In genomic region chr21:45913886-45914285, GRCh38 we compare ENCODE assay signal across 19 cellular contexts.
DNase-seq lines count a peak whose midpoint lies in the region; ATAC-seq, FAIRE-seq and TF ChIP-seq lines count a peak whose summit lies in the region.
"Had no signal": no experiment of that assay in that cellular context is flagged by ENCODE, and none has a peak within 500 bp of the region (broad histone marks: within the 10 kb centered on the region; RNA-seq: fewer than 3 reads in every experiment).

No MANE protein-coding gene starts in this region.

- H2BK12ac ChIP-seq in H1 (ENCODE audit: low read depth, low read length) = no peak overlapping the region

- H3K4me2 ChIP-seq in IMR-90 (ENCODE audit: low read depth, low read length) (no peak overlapping the region), H1 (ENCODE audit: insufficient read depth in 1 of 2, low read depth in 2 of 2, low read length in 2 of 2) (no peak overlapping the region)

- H2AK9ac ChIP-seq in IMR-90 (replicated peaks; ENCODE audit: low read depth, low read length, poor library complexity) = peak overlapping the region; percentile 48

- no peak overlapping the region for H3K4me3 ChIP-seq in A673 (ENCODE audit: low read depth, low read length, poor library complexity, severe bottlenecking)
- no peak overlapping the region for H3K4me3 ChIP-seq in IMR-90 (ENCODE audit: insufficient read depth, low read depth, low read length)
- H3K4me3 ChIP-seq in H1 (ENCODE audit: extremely low read depth in 1 of 4, insufficient read depth in 2 of 4, low read depth in 3 of 4, low read length in 4 of 4) = no peak overlapping the region
- H3K4me3 ChIP-seq: BLaER1, GM12878, GM23248 had no signal

- no peak overlapping the region for H2BK120ac ChIP-seq in IMR-90 (ENCODE audit: low read depth, low read length)
- H2BK120ac ChIP-seq in H1 (replicated peaks; ENCODE audit: low read depth, low read length) = no peak overlapping the region

- H3K27me3 ChIP-seq in A673 (replicated peaks; ENCODE audit: insufficient read depth, low read depth, low read length, poor library complexity) = no peaks in the 10 kb centered on the region
- H3K27me3 ChIP-seq in IMR-90 (ENCODE audit: control insufficient read depth, insufficient read depth, low read length) = peaks cover 3% of the 10 kb centered on the region; the same call in 1 of the 2 replicates
- no peaks in the 10 kb centered on the region; a peak in 1 of 7 replicates for H3K27me3 ChIP-seq in H1 (replicated peaks in 1 of 4; ENCODE audit: control insufficient read depth in 3 of 4, extremely low read depth in 1 of 4, insufficient read depth in 3 of 4, low read length in 3 of 4)
- H3K27me3 ChIP-seq: BLaER1 had no signal

- H2AFZ ChIP-seq in IMR-90 (replicated peaks; ENCODE audit: low read length, poor library complexity) = no peak overlapping the region
- H2AFZ ChIP-seq in H1 (ENCODE audit: low read length) = no peak overlapping the region
- H2AFZ ChIP-seq: GM23248 had no signal

- DNase-seq in A673 (ENCODE audit: low spot score) (no peak), IMR-90 (no peak), H1 (ENCODE audit: low read depth in 1 of 2, low spot score in 2 of 2) (no peak), SHP77 (lab: John Stamatoyannopoulos, UW) (no peak)
- DNase-seq: Caco-2; CD4-positive, CD25-positive, alpha-beta regulatory T cell; CD8-positive, alpha-beta T cell; DMS153; DND-41; GM23248; H9 had no signal

- H3K4ac ChIP-seq in IMR-90 (ENCODE audit: low read depth, low read length) (no peak overlapping the region), H1 (replicated peaks; ENCODE audit: insufficient read length, low read depth, low read length) (no peak overlapping the region)

- H2AK5ac ChIP-seq in IMR-90 (ENCODE audit: low read depth, low read length) (no peak overlapping the region), H1 (ENCODE audit: low read depth, low read length) (no peak overlapping the region)

- H2BK5ac ChIP-seq in IMR-90 (ENCODE audit: low read depth, low read length, poor library complexity, severe bottlenecking) (no peak overlapping the region), H1 (ENCODE audit: low read depth, low read length) (no peak overlapping the region)

- TF ChIP-seq RAD21 in IMR-90 (IDR thresholded peaks at IDR 0.05; ENCODE audit: low read length) = no peak
- TF ChIP-seq RAD21 in H1 (IDR thresholded peaks at IDR 0.05 in 1 of 2, conservative IDR thresholded peaks at IDR 0.05 in 1 of 2; ENCODE audit: low read depth in 2 of 2, low read length in 2 of 2) = no peak

- intact Hi-C loops in A673 (cut with micrococcal nuclease; ENCODE audit: unreplicated experiment) = no loop called here
- intact Hi-C loops in IMR-90 (cut with micrococcal nuclease) = no loop called here

- no peak for FAIRE-seq in H1 (lab: Jason Lieb, UNC)
- FAIRE-seq: G401.6, GM12878, GM19239 had no signal

- CTCF ChIA-PET in A673 (lab: Charles Lee) (interaction anchor here (0.5 kb wide), 1 partner anchor 358 kb away, joined by 6 read pairs; no protein-coding TSS in a partner anchor), IMR-90 (lab: Yijun Ruan, JAX) (no interaction called here), H1 (lab: Charles Lee; ENCODE audit: partially characterized antibody) (interaction anchor here (0.8 to 4.5 kb wide), 5 partner anchors 8 to 162 kb away, joined by 3 to 19 read pairs (median 3); no protein-coding TSS in a partner anchor)

- H4K5ac ChIP-seq in IMR-90 (ENCODE audit: low read depth, low read length) = no peak overlapping the region
- no peak overlapping the region for H4K5ac ChIP-seq in H1 (ENCODE audit: insufficient read length, low read depth, low read length)

- H2BK15ac ChIP-seq in IMR-90 (ENCODE audit: low read depth, low read length) (no peak overlapping the region), H1 (ENCODE audit: low read length) (no peak overlapping the region)

- H2BK20ac ChIP-seq in IMR-90 (ENCODE audit: low read depth, low read length) = no peak overlapping the region
- no peak overlapping the region for H2BK20ac ChIP-seq in H1 (ENCODE audit: low read length)

- POLR2A ChIA-PET in A673 (lab: Charles Lee; ENCODE audit: low non-redundant PET) (no interaction called here), IMR-90 (lab: Charles Lee; ENCODE audit: unreplicated experiment) (no interaction called here), H1 (lab: Charles Lee; ENCODE audit: partially characterized antibody) (interaction anchor here (0.6 kb wide), 1 partner anchor 247 kb away, joined by 3 read pairs; no protein-coding TSS in a partner anchor)

- dilution Hi-C loops in IMR-90 (cut with HindIII; ENCODE audit: low sequenced_read_pairs, unreplicated experiment) = no loop called here

- WGBS in IMR-90 (ENCODE audit: extremely low coverage in 2 of 2, insufficient read length in 1 of 2), 2 experiments = 86% methylated on average over 10 of the region's 22 CpGs; no CpG with 5 or more reads in 1 of the 2 experiments
- 88% methylated on average over 22 of the region's 22 CpGs; no CpG with 5 or more reads in 1 of the 2 experiments for WGBS in H1 (ENCODE audit: extremely low coverage in 1 of 2, insufficient coverage in 1 of 2, insufficient read length in 1 of 2, insufficient replicate concordance in 2 of 2, low coverage in 1 of 2, low lambda C conversion rate in 2 of 2, missing lambda C conversion rate in 1 of 2), 2 experiments

- H3K23me2 ChIP-seq in H1 (ENCODE audit: low read depth, low read length) = no peaks in the 10 kb centered on the region

- in situ Hi-C loops in IMR-90 (cut with MboI; ENCODE audit: low sequenced_read_pairs) = no loop called here

- no TSS peak for BruUV-seq in A673 (replicated peaks; lab: Mats Ljungman, UMichigan)
- no TSS peak for BruUV-seq in IMR-90 (replicated peaks; lab: Mats Ljungman, UMichigan)

- H4K20me1 ChIP-seq in IMR-90 (ENCODE audit: insufficient read depth, low read length) (no peaks in the 10 kb centered on the region), H1 (replicated peaks in 1 of 2; ENCODE audit: control insufficient read depth in 1 of 2, insufficient read depth in 2 of 2, low read length in 2 of 2) (peaks cover 0 to 3% of the 10 kb centered on the region in 2 experiments)
- H4K20me1 ChIP-seq: BLaER1 had no signal

- TF ChIP-seq POLR2A in IMR-90 (IDR thresholded peaks at IDR 0.05; ENCODE audit: low read depth, low read length) = no peak
- TF ChIP-seq POLR2A in H1 (IDR thresholded peaks at IDR 0.05; ENCODE audit: control extremely low read depth in 1 of 2, low read depth in 2 of 2, low read length in 2 of 2) = no peak

- H3K23ac ChIP-seq in IMR-90 (ENCODE audit: low read depth, low read length) (no peak overlapping the region), H1 (ENCODE audit: insufficient read length) (no peak overlapping the region)

- H3K56ac ChIP-seq in IMR-90 (ENCODE audit: extremely low read depth, insufficient read depth, low read length) = no peak overlapping the region
- H3K56ac ChIP-seq in H1 (replicated peaks; ENCODE audit: insufficient read length, low read depth, low read length) = no peak overlapping the region

- no peaks in the 10 kb centered on the region for H3K79me2 ChIP-seq in H1 (ENCODE audit: control insufficient read depth in 1 of 2, insufficient read depth in 2 of 2, low read length in 2 of 2)

- peak overlapping the region; percentile 78 for H3K27ac ChIP-seq in A673 (ENCODE audit: low read depth, low read length, poor library complexity, severe bottlenecking)
- H3K27ac ChIP-seq in IMR-90 (ENCODE audit: insufficient read depth, low read length) = no peak overlapping the region
- H3K27ac ChIP-seq in H1 (ENCODE audit: low read depth, low read length) = no peak overlapping the region
- H3K27ac ChIP-seq: C4-2B, GM23248 had no signal

- H3K9me3 ChIP-seq in A673 (ENCODE audit: low read depth, low read length, poor library complexity, severe bottlenecking) (no peaks in the 10 kb centered on the region), IMR-90 (ENCODE audit: control insufficient read depth, insufficient read depth, low read length) (no peaks in the 10 kb centered on the region), H1 (ENCODE audit: insufficient read depth in 2 of 2, low read depth in 1 of 2, low read length in 1 of 2) (no peaks in the 10 kb centered on the region)
- H3K9me3 ChIP-seq: BLaER1, Caco-2 had no signal

- no peak overlapping the region for H4K91ac ChIP-seq in IMR-90 (ENCODE audit: insufficient read depth, low read depth, low read length)
- H4K91ac ChIP-seq in H1 (replicated peaks; ENCODE audit: insufficient read length, low read length) = no peak overlapping the region

- H3K9me1 ChIP-seq in IMR-90 (ENCODE audit: insufficient read depth, low read length) = no peaks in the 10 kb centered on the region

- no peak overlapping the region for H3K9ac ChIP-seq in IMR-90 (ENCODE audit: low read depth, low read length)
- no peak overlapping the region for H3K9ac ChIP-seq in H1 (replicated peaks in 1 of 4; ENCODE audit: extremely low read depth in 1 of 4, low read depth in 3 of 4, low read length in 3 of 4)
- H3K9ac ChIP-seq: BLaER1, GM23248 had no signal

- TF ChIP-seq CTCF in A673 (conservative IDR thresholded peaks at IDR 0.05; ENCODE audit: low read depth, low read length) (no peak), IMR-90 (conservative IDR thresholded peaks at IDR 0.05; ENCODE audit: low read depth, low read length) (no peak), H1 (IDR thresholded peaks at IDR 0.05; ENCODE audit: control extremely low read depth in 1 of 3, insufficient read depth in 1 of 3, low read depth in 1 of 3, low read length in 3 of 3) (no peak)

- no peaks in the 10 kb centered on the region for H3K36me3 ChIP-seq in A673 (ENCODE audit: insufficient read depth, low read length, poor library complexity, severe bottlenecking)
- peaks cover 2% of the 10 kb centered on the region; the same call in 1 of the 2 replicates for H3K36me3 ChIP-seq in IMR-90 (ENCODE audit: control insufficient read depth, insufficient read depth, low read length)
- no peaks in the 10 kb centered on the region for H3K36me3 ChIP-seq in H1 (ENCODE audit: control insufficient read depth in 2 of 4, insufficient read depth in 4 of 4, low read length in 3 of 4)

- ATAC-seq in IMR-90 (ENCODE audit: low read depth) = no peak
- no peak for ATAC-seq in HG02798 (IDR thresholded peaks at IDR 0.05; ENCODE audit: poor library complexity, unreplicated experiment)
- no peak for ATAC-seq in HG03442 (IDR thresholded peaks at IDR 0.05; ENCODE audit: unreplicated experiment)
- ATAC-seq: CD8-positive, alpha-beta T cell; GM12878; HCT116 had no signal

- no peak overlapping the region for H4K8ac ChIP-seq in IMR-90 (ENCODE audit: low read depth in 2 of 2, low read length in 2 of 2)
- peak overlapping the region; percentile 35; the same call in 1 of the 2 replicates for H4K8ac ChIP-seq in H1 (ENCODE audit: extremely low read depth, insufficient read depth, low read length)

- no peaks in the 10 kb centered on the region for H3K79me1 ChIP-seq in IMR-90 (ENCODE audit: low read depth in 1 of 2, low read length in 2 of 2)
- H3K79me1 ChIP-seq in H1 (ENCODE audit: low read depth, low read length) = no peaks in the 10 kb centered on the region

- H3K18ac ChIP-seq in IMR-90 (ENCODE audit: low read depth, low read length) = no peak overlapping the region
- no peak overlapping the region for H3K18ac ChIP-seq in H1 (ENCODE audit: extremely low read depth, low read length)

- H3K4me1 ChIP-seq in A673 (ENCODE audit: insufficient read depth, low read length, poor library complexity, severe bottlenecking) (peaks cover 26% of the 10 kb centered on the region), IMR-90 (ENCODE audit: control insufficient read depth, insufficient read depth, low read length) (peaks cover 3% of the 10 kb centered on the region; the same call in 1 of the 2 replicates), H1 (replicated peaks in 1 of 4; ENCODE audit: control insufficient read depth in 3 of 4, insufficient read depth in 4 of 4, low read length in 3 of 4) (no peaks in the 10 kb centered on the region)
- H3K4me1 ChIP-seq: Caco-2 had no signal

- TF ChIP-seq EP300 in H1 (IDR thresholded peaks at IDR 0.05; ENCODE audit: borderline replicate concordance in 1 of 2, low read depth in 2 of 2, low read length in 2 of 2) = no peak

- H3K14ac ChIP-seq in IMR-90 (replicated peaks; ENCODE audit: low read depth, low read length) = no peak overlapping the region
- H3K14ac ChIP-seq in H1 (ENCODE audit: insufficient read length) = no peak overlapping the region
